30 cellular contexts compared by ENCODE assay signal in the genomic region with DNA sequence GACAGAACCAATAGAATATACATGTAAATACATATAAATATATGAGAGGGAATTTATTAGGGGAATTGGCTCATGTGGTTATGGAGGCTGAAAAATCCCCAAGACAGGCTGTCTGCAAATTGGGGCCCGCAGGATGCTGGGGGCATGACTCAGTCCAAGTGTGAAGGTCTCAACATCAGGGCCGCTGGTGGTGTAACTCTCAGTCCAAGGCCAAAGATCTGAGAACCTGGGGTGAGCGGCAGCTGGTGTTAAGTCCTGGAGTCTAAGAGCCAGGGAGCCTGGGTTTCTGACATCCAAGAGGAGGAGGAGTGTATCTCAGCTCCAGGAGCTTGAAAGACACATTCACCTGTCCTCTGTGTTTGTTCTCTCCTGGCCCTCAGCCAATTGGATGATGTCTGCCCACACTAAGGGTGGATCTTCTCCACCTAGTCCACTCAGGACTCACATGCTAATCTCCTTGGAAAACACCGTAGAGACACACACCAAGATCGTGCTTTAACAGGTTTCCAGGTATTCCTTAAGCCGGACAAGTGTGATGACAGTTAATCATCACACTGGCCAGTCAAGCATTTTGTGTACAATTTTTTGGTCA. TPM values are rescaled to one million over a fixed set of nuclear protein-coding genes. Genes with fewer than 3 reads are reported as not detected.
DNase-seq lines count a peak whose midpoint lies in the region; ATAC-seq, FAIRE-seq and TF ChIP-seq lines count a peak whose summit lies in the region.
"Had no signal": no experiment of that assay in that cellular context is flagged by ENCODE, and none has a peak within 500 bp of the region (broad histone marks: within the 10 kb centered on the region; RNA-seq: fewer than 3 reads in every experiment).

No MANE protein-coding gene starts in this region.

- H3K9me3 ChIP-seq in adrenal gland (replicated peaks in 1 of 3), result no peaks in the 10 kb centered on the region
- H3K9me3 ChIP-seq: suprapubic skin had no signal

- H3K4me1 Mint-ChIP-seq in activated CD8-positive, alpha-beta T cell treated with anti-CD3 and anti-CD28 coated beads for 36 hours (ENCODE audit: low read depth), result no peaks in the 10 kb centered on the region
- H3K4me1 Mint-ChIP-seq in osteocyte (ENCODE audit: unreplicated experiment), result no peaks in the 10 kb centered on the region
- H3K4me1 Mint-ChIP-seq: activated naive CD8-positive, alpha-beta T cell treated with anti-CD3 and anti-CD28 coated beads, Interleukin-2, amount 50 U/mL, for 24 hours; CD14-positive monocyte; neural progenitor cell had no signal

- no peak for TF ChIP-seq POLR2A in adrenal gland (IDR thresholded peaks at IDR 0.05)

- H3K36me3 Mint-ChIP-seq in activated CD8-positive, alpha-beta T cell treated with anti-CD3 and anti-CD28 coated beads for 36 hours (ENCODE audit: low read depth), result no peaks in the 10 kb centered on the region
- no peaks in the 10 kb centered on the region for H3K36me3 Mint-ChIP-seq in osteocyte (ENCODE audit: unreplicated experiment)
- H3K36me3 Mint-ChIP-seq: CD14-positive monocyte, neural progenitor cell had no signal

- H3K36me3 ChIP-seq in adrenal gland (replicated peaks in 1 of 2), result no peaks in the 10 kb centered on the region
- H3K36me3 ChIP-seq: neural progenitor cell, suprapubic skin had no signal

- peak; percentile 14 for FAIRE-seq in GM19239 (lab: Jason Lieb, UNC)

- H3K27ac Mint-ChIP-seq in activated CD8-positive, alpha-beta T cell treated with anti-CD3 and anti-CD28 coated beads for 36 hours, result no peak overlapping the region
- H3K27ac Mint-ChIP-seq in osteocyte (ENCODE audit: unreplicated experiment), result no peak overlapping the region
- H3K27ac Mint-ChIP-seq: activated naive CD8-positive, alpha-beta T cell treated with anti-CD3 and anti-CD28 coated beads, Interleukin-2, amount 50 U/mL, for 24 hours; CD14-positive monocyte; dendritic cell treated with granulocyte-macrophage colony-stimulating factor and Interleukin-4, amounts not matched to agents 40 ng/mL and 50 ng/mL, for 4 days; neural progenitor cell had no signal

- H3K4me1 ChIP-seq in adrenal gland (replicated peaks in 1 of 2), result no peaks in the 10 kb centered on the region
- H3K4me1 ChIP-seq: suprapubic skin had no signal

- ATAC-seq in activated CD8-positive, alpha-beta T cell treated with anti-CD3 and anti-CD28 coated beads for 36 hours, result no peak
- ATAC-seq in HG02763 (IDR thresholded peaks at IDR 0.05; ENCODE audit: unreplicated experiment), result no peak
- ATAC-seq: activated naive CD8-positive, alpha-beta T cell treated with anti-CD3 and anti-CD28 coated beads, Interleukin-2, amount 50 U/mL, for 24 hours; right cardiac atrium had no signal

- intact Hi-C loops in adrenal gland (cut with DNase I), result no loop called here
- intact Hi-C loops in activated CD8-positive, alpha-beta T cell treated with anti-CD3 and anti-CD28 coated beads for 36 hours (cut with micrococcal nuclease), result no loop called here

- CTCF ChIA-PET in activated CD8-positive, alpha-beta T cell treated with anti-CD3 and anti-CD28 coated beads for 36 hours (lab: Charles Lee), result interaction anchor here (0.9 kb wide), 1 partner anchor 19 kb away, joined by 3 read pairs; no protein-coding TSS in a partner anchor

- no peak overlapping the region for H3K27ac ChIP-seq in adrenal gland
- H3K27ac ChIP-seq: neural progenitor cell, SK-N-MC, suprapubic skin had no signal

- H3K27me3 Mint-ChIP-seq in activated CD8-positive, alpha-beta T cell treated with anti-CD3 and anti-CD28 coated beads for 36 hours, result peaks cover 5% of the 10 kb centered on the region
- H3K27me3 Mint-ChIP-seq in osteocyte (ENCODE audit: unreplicated experiment), result peaks cover 23% of the 10 kb centered on the region
- H3K27me3 Mint-ChIP-seq: activated naive CD8-positive, alpha-beta T cell treated with anti-CD3 and anti-CD28 coated beads, Interleukin-2, amount 50 U/mL, for 24 hours; dendritic cell treated with granulocyte-macrophage colony-stimulating factor and Interleukin-4, amounts not matched to agents 40 ng/mL and 50 ng/mL, for 4 days had no signal

- DNase-seq in NCI-H2029 (lab: John Stamatoyannopoulos, UW), result peak; percentile 44
- DNase-seq in NCI-H2029 treated with DMSO at 0.1 percent for 48 hours (lab: John Stamatoyannopoulos, UW), result no peak
- no peak for DNase-seq in GM19239 (ENCODE audit: insufficient read length, low spot score)
- peak; percentile 23 to 70 (median 63) for DNase-seq in adrenal gland
- DNase-seq in kidney tubule cell (ENCODE audit: low spot score), result peak; percentile 28
- DNase-seq in activated CD8-positive, alpha-beta T cell treated with anti-CD3 and anti-CD28 coated beads for 36 hours, result no peak
- DNase-seq in osteocyte (ENCODE audit: extremely low spot score, unreplicated experiment), result no peak
- DNase-seq: 8988T; activated CD4-positive, alpha-beta T cell treated with anti-CD3 and anti-CD28 coated beads, Interleukin-2, amount 50 U/mL, for 1 hour; activated CD4-positive, CD25-positive, alpha-beta regulatory T cell; activated naive CD8-positive, alpha-beta T cell treated with anti-CD3 and anti-CD28 coated beads, Interleukin-2, amount 50 U/mL, for 24 hours; activated T-cell treated with anti-CD3 and anti-CD28 coated beads, Interleukin-2, amount 50 U/mL, for 48 hours; Calu3; central memory CD4-positive, alpha-beta T cell; erythroblast; islet precursor cell; Kasumi-1; NCI-H1436 treated with DMSO at 0.1 percent for 48 hours; NCI-H774; OCI-M1; right cardiac atrium; stimulated activated CD4-positive, alpha-beta T cell treated with anti-CD3 and anti-CD28 coated beads, Interleukin-1b, Interleukin-23, amount 100 ng/mL, for 48 hours; stimulated activated naive CD4-positive, alpha-beta T cell treated with Interleukin-2 at 50 U/mL for 16 hours; T-helper 1 cell had no signal

- TF ChIP-seq CTCF in adrenal gland (IDR thresholded peaks at IDR 0.05), result no peak
- no peak for TF ChIP-seq CTCF in activated CD8-positive, alpha-beta T cell treated with anti-CD3 and anti-CD28 coated beads for 36 hours (IDR thresholded peaks at IDR 0.05)
- TF ChIP-seq CTCF in osteocyte (IDR thresholded peaks at IDR 0.05), result no peak

- H3K9me3 Mint-ChIP-seq in activated CD8-positive, alpha-beta T cell treated with anti-CD3 and anti-CD28 coated beads for 36 hours, result peaks cover 9% of the 10 kb centered on the region
- H3K9me3 Mint-ChIP-seq in osteocyte (ENCODE audit: unreplicated experiment), result peaks cover 8% of the 10 kb centered on the region
- H3K9me3 Mint-ChIP-seq: dendritic cell treated with granulocyte-macrophage colony-stimulating factor and Interleukin-4, amounts not matched to agents 40 ng/mL and 50 ng/mL, for 4 days had no signal

- no peak overlapping the region for H3K4me3 ChIP-seq in adrenal gland
- H3K4me3 ChIP-seq: neural progenitor cell, SK-N-MC, suprapubic skin had no signal

- H3K4me3 Mint-ChIP-seq in activated CD8-positive, alpha-beta T cell treated with anti-CD3 and anti-CD28 coated beads for 36 hours, result no peak overlapping the region
- no peak overlapping the region for H3K4me3 Mint-ChIP-seq in osteocyte (ENCODE audit: unreplicated experiment)
- H3K4me3 Mint-ChIP-seq: activated naive CD8-positive, alpha-beta T cell treated with anti-CD3 and anti-CD28 coated beads, Interleukin-2, amount 50 U/mL, for 24 hours; CD14-positive monocyte; dendritic cell treated with granulocyte-macrophage colony-stimulating factor and Interleukin-4, amounts not matched to agents 40 ng/mL and 50 ng/mL, for 4 days; neural progenitor cell had no signal

- 67 to 81% (median 71%) methylated on average over 6 of the region's 6 CpGs for WGBS in adrenal gland, 4 donors

- POLR2A ChIA-PET in activated CD8-positive, alpha-beta T cell treated with anti-CD3 and anti-CD28 coated beads for 36 hours (lab: Charles Lee), result interaction anchor here (1.2 kb wide), 1 partner anchor 9 kb away, joined by 3 read pairs; no protein-coding TSS in a partner anchor

- H3K27me3 ChIP-seq in adrenal gland, result no peaks in the 10 kb centered on the region
- H3K27me3 ChIP-seq: neural progenitor cell, suprapubic skin had no signal

RNA-seq across cellular contexts. Expression of gene TIGD2, which starts 28.9 kb away (rescaled TPM):
- total RNA-seq in adrenal gland (1 to 10 TPM; 2.1 to 6.6 (median 4.2) TPM), osteocyte (5.9 and 6.2 TPM in 2 replicates)
- 1 to 10 TPM; 1.4 to 5.4 (median 2.5) TPM for polyA plus RNA-seq in adrenal gland
- total RNA-seq in activated CD8-positive, alpha-beta T cell treated with anti-CD3 and anti-CD28 coated beads for 36 hours, result 1 to 10 TPM; 2.0 to 2.3 TPM

Comparison
In these comparisons a context has a peak if more than half of its experiments do, and no peak if none do; other contexts are left out.
1. DNase-seq: peak in NCI-H2029 (single experiment), adrenal gland (7 of 7) and kidney tubule cell (single experiment); none in NCI-H2029 treated with DMSO at 0.1 percent for 48 hours (single experiment), GM19239 (single experiment), activated CD8-positive, alpha-beta T cell treated with anti-CD3 and anti-CD28 coated beads for 36 hours (single experiment) and osteocyte (single experiment).